Comparison of ENCODE assay signal across 8 cellular contexts in the genomic region with DNA sequence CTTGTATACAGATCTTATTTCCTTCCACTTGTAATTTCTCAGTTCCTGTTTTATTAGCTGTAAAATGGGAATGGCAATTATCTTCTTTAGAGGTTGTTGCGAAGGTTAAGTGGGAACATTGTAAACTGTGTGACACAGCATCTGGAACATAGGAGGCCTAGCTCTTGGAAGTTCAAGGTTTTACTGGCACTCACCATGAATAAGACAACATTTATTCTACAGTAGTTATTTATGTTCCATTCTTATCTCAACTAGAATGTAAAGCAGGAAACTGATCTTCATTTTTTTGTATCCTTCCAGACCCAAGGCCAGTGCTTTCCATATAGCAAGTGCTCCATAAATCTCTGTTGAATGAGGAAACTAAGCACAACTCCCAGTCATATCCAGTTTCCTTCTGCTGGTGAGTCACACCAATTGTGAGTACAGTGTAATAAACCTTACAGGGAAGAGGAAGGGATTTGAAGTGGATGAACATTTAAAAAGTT. TPM values are rescaled to one million over a fixed set of nuclear protein-coding genes. Genes with fewer than 3 reads are reported as not detected.
A peak's percentile ranks its signal among the peaks of the same experiment; 100 is the strongest.
DNase-seq lines count a peak whose midpoint lies in the region; ATAC-seq lines count a peak whose summit lies in the region.

No MANE protein-coding gene starts in this region.

- H3K27me3 Mint-ChIP-seq in natural killer cell treated with Interleukin-12 subunit alpha and Interleukin-12 subunit beta and Interleukin-15 and Interleukin-18, amount 100 ng/mL, for 72 hours: peaks cover 8 to 13% of the 10 kb centered on the region in 2 donors

- ATAC-seq in natural killer cell treated with Interleukin-12 subunit alpha and Interleukin-12 subunit beta and Interleukin-15 and Interleukin-18, amount 100 ng/mL, for 72 hours: no peak
- no peak for ATAC-seq in HG02588 (IDR thresholded peaks at IDR 0.05; ENCODE audit: unreplicated experiment)

- peak overlapping the region; percentile 97 for H3K9ac ChIP-seq in NT2/D1 (ENCODE audit: insufficient read length, low read depth)

- peaks cover 19% of the 10 kb centered on the region for H3K36me3 Mint-ChIP-seq in natural killer cell treated with Interleukin-12 subunit alpha and Interleukin-12 subunit beta and Interleukin-15 and Interleukin-18, amount 100 ng/mL, for 72 hours

- H3K4me1 Mint-ChIP-seq in natural killer cell treated with Interleukin-12 subunit alpha and Interleukin-12 subunit beta and Interleukin-15 and Interleukin-18, amount 100 ng/mL, for 72 hours (ENCODE audit: low read depth in 2 of 2): peaks cover 41 to 44% of the 10 kb centered on the region in 2 donors

- H3K4me3 ChIP-seq in NT2/D1 (ENCODE audit: insufficient read length, low read depth): peak overlapping the region; percentile 90

- H3K4me1 ChIP-seq in NT2/D1 (ENCODE audit: insufficient read depth, insufficient read length): no peaks in the 10 kb centered on the region

- DNase-seq in SIG-M5 treated with dmso at 0.1 percent for 504 hours (lab: John Stamatoyannopoulos, UW; ENCODE audit: unreplicated experiment): peak; percentile 58
- no peak for DNase-seq in SIG-M5 (lab: John Stamatoyannopoulos, UW)
- DNase-seq in NT2/D1 (ENCODE audit: low read depth, low spot score): no peak
- peak; percentile 91 for DNase-seq in dermis blood vessel endothelial cell
- DNase-seq in natural killer cell treated with Interleukin-12 subunit alpha and Interleukin-12 subunit beta and Interleukin-15 and Interleukin-18, amount 100 ng/mL, for 72 hours (ENCODE audit: low spot score): no peak
- DNase-seq in ecto neural progenitor cell (ENCODE audit: low spot score): no peak
- no peak for DNase-seq in retina

- H3K27me3 ChIP-seq in NT2/D1 (ENCODE audit: insufficient read depth, insufficient read length): no peaks in the 10 kb centered on the region

- H3K9me3 ChIP-seq in NT2/D1 (ENCODE audit: insufficient read depth, low read length): no peaks in the 10 kb centered on the region

- H3K27ac Mint-ChIP-seq in natural killer cell treated with Interleukin-12 subunit alpha and Interleukin-12 subunit beta and Interleukin-15 and Interleukin-18, amount 100 ng/mL, for 72 hours: peak overlapping the region; percentile 68 to 83

- H3K36me3 ChIP-seq in NT2/D1 (ENCODE audit: insufficient read depth, insufficient read length, low read length): peaks cover 50% of the 10 kb centered on the region

- no peaks in the 10 kb centered on the region for H3K9me3 Mint-ChIP-seq in natural killer cell treated with Interleukin-12 subunit alpha and Interleukin-12 subunit beta and Interleukin-15 and Interleukin-18, amount 100 ng/mL, for 72 hours

- H3K4me3 Mint-ChIP-seq in natural killer cell treated with Interleukin-12 subunit alpha and Interleukin-12 subunit beta and Interleukin-15 and Interleukin-18, amount 100 ng/mL, for 72 hours: peak overlapping the region; percentile 85

RNA-seq across cellular contexts. Expression of gene BCL10, which starts 1.4 kb away (rescaled TPM):
- total RNA-seq in dermis blood vessel endothelial cell: 58.4 and 77.9 TPM in 2 replicates
- 10 to 100 TPM; 13.8 to 27.8 TPM for total RNA-seq in natural killer cell treated with Interleukin-12 subunit alpha and Interleukin-12 subunit beta and Interleukin-15 and Interleukin-18, amount 100 ng/mL, for 72 hours

RNA-seq across cellular contexts. Expression of gene C1orf52, which starts 15.5 kb away (rescaled TPM):
- total RNA-seq in dermis blood vessel endothelial cell: 24.2 and 24.5 TPM in 2 replicates
- 10 to 100 TPM; 28.6 to 29.6 TPM for total RNA-seq in natural killer cell treated with Interleukin-12 subunit alpha and Interleukin-12 subunit beta and Interleukin-15 and Interleukin-18, amount 100 ng/mL, for 72 hours

Comparison
In these comparisons a context has a peak if more than half of its experiments do, and no peak if none do; other contexts are left out.
1. DNase-seq: peak in SIG-M5 treated with dmso at 0.1 percent for 504 hours (single experiment) and dermis blood vessel endothelial cell (single experiment); none in SIG-M5 (single experiment), NT2/D1 (single experiment), natural killer cell treated with Interleukin-12 subunit alpha and Interleukin-12 subunit beta and Interleukin-15 and Interleukin-18, amount 100 ng/mL, for 72 hours (single experiment), ecto neural progenitor cell (single experiment) and retina (single experiment).